ENCODE assay signal across 20 cellular contexts in the genomic region with DNA sequence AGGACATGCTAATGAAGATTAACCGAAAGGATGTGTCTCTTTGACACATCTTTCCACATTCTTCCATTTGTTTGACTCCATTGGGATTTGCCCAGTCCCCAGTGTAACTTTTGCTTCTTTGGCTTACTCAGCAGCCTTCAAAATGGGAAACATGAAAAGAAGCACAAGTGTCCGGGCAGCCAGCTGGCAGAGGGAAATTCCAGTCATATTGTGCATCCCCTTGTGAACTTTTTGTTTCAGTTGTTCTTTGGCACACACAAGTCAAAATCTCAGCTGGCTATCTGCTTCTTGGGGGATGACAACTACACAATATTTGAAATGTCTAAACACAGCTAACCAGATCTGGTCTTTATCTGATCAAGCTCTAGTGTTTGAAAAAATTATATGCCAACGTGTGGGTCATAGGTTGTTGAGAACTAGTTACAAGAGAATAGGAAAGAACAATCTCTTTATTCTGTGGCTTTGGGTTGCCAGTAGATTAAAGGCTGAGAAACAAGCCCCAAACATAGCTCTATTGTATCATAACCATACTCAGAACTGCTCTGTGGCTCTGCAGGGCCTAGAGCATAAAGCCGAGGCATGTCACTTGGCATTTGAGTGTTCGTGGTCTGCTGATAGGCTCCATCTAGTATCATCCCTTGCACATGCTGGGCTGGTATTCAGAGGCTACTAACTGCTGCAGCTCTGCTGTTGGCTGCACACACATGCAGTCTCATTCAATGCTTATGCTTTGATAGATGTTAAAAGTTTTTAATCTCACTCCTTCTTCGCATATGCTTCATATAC.
DNase-seq lines count a peak whose midpoint lies in the region; ATAC-seq and TF ChIP-seq lines count a peak whose summit lies in the region.
"Had no signal": no experiment of that assay in that cellular context is flagged by ENCODE, and none has a peak within 500 bp of the region (broad histone marks: within the 10 kb centered on the region; RNA-seq: fewer than 3 reads in every experiment).

No MANE protein-coding gene starts in this region.

- peaks cover 5% of the 10 kb centered on the region for H3K9me3 Mint-ChIP-seq in type B pancreatic cell
- H3K9me3 Mint-ChIP-seq: activated naive CD8-positive, alpha-beta T cell treated with anti-CD3 and anti-CD28 coated beads, Interleukin-2, amount 10 ng/mL, durations not matched to agents 7 days and 5 days had no signal

- H3K27ac Mint-ChIP-seq in type B pancreatic cell: no peak overlapping the region
- H3K27ac Mint-ChIP-seq: activated naive CD8-positive, alpha-beta T cell treated with anti-CD3 and anti-CD28 coated beads, Interleukin-2, amount 10 ng/mL, durations not matched to agents 7 days and 5 days; CD8-positive, alpha-beta memory T cell had no signal

- no peak overlapping the region for H3K9ac ChIP-seq in fibroblast of lung (ENCODE audit: insufficient read depth, low read length)

- H2AFZ ChIP-seq in fibroblast of lung (ENCODE audit: low read length): peak overlapping the region; percentile 41

- H3K27me3 ChIP-seq in fibroblast of lung (ENCODE audit: control insufficient read depth, insufficient read depth, low read length): no peaks in the 10 kb centered on the region
- H3K27me3 ChIP-seq in spleen (replicated peaks in 1 of 7): no peaks in the 10 kb centered on the region
- H3K27me3 ChIP-seq: left lung had no signal

- no peaks in the 10 kb centered on the region for H3K4me1 Mint-ChIP-seq in type B pancreatic cell (ENCODE audit: unreplicated experiment)
- H3K4me1 Mint-ChIP-seq: activated naive CD8-positive, alpha-beta T cell treated with anti-CD3 and anti-CD28 coated beads, Interleukin-2, amount 10 ng/mL, durations not matched to agents 7 days and 5 days; CD8-positive, alpha-beta memory T cell had no signal

- H3K27me3 Mint-ChIP-seq in type B pancreatic cell: no peaks in the 10 kb centered on the region
- H3K27me3 Mint-ChIP-seq: activated naive CD8-positive, alpha-beta T cell treated with anti-CD3 and anti-CD28 coated beads, Interleukin-2, amount 10 ng/mL, durations not matched to agents 7 days and 5 days had no signal

- DNase-seq in DMS53 (lab: John Stamatoyannopoulos, UW) (peak; percentile 24), DMS53 treated with DMSO at 0.1 percent for 48 hours (lab: John Stamatoyannopoulos, UW; ENCODE audit: unreplicated experiment) (no peak), fibroblast of lung (ENCODE audit: low read depth in 2 of 2) (no peak), spleen (no peak), lower leg skin (ENCODE audit: low spot score in 2 of 2) (no peak), type B pancreatic cell (ENCODE audit: extremely low spot score, unreplicated experiment) (no peak), KG1 (lab: John Stamatoyannopoulos, UW) (no peak)
- DNase-seq: activated CD4-positive, alpha-beta T cell treated with anti-CD3 and anti-CD28 coated beads for 1 hour; activated naive CD8-positive, alpha-beta T cell treated with anti-CD3 and anti-CD28 coated beads, Interleukin-2, amount 10 ng/mL, durations not matched to agents 7 days and 5 days; activated T-cell treated with anti-CD3 and anti-CD28 coated beads, Interleukin-2, amount 50 U/mL, for 1 hour; CD8-positive, alpha-beta memory T cell; erythroblast; GOT3; NCI-H1092; NCI-H345; PC-3 had no signal

- H3K4me3 Mint-ChIP-seq in type B pancreatic cell: no peak overlapping the region
- H3K4me3 Mint-ChIP-seq: activated naive CD8-positive, alpha-beta T cell treated with anti-CD3 and anti-CD28 coated beads, Interleukin-2, amount 10 ng/mL, durations not matched to agents 7 days and 5 days; CD8-positive, alpha-beta memory T cell had no signal

- intact Hi-C loops in spleen (cut with DNase I; ENCODE audit: low total_unique reads) (no loop called here), lower leg skin (cut with DNase I; ENCODE audit: low total_unique reads) (no loop called here)

- WGBS in spleen, 5 donors: 64 to 77% (median 73%) methylated on average over 6 of the region's 6 CpGs
- 60 to 64% methylated on average over 6 of the region's 6 CpGs for WGBS in lower leg skin, 2 donors

- no peaks in the 10 kb centered on the region for H3K4me1 ChIP-seq in fibroblast of lung (ENCODE audit: control insufficient read depth, extremely low read depth, insufficient read depth, low read length)
- peaks cover 0 to 15% (median 0%) of the 10 kb centered on the region in 6 donors for H3K4me1 ChIP-seq in spleen
- H3K4me1 ChIP-seq: left lung had no signal

- ATAC-seq in HG03442 (IDR thresholded peaks at IDR 0.05; ENCODE audit: unreplicated experiment): peak; percentile 66
- ATAC-seq: left lung, PC-3 had no signal

- H3K9me3 ChIP-seq in fibroblast of lung (ENCODE audit: control insufficient read depth, insufficient read depth, low read depth, low read length) (no peaks in the 10 kb centered on the region), spleen (no peaks in the 10 kb centered on the region)
- H3K9me3 ChIP-seq: left lung, thoracic aorta had no signal

- H3K79me2 ChIP-seq in fibroblast of lung (ENCODE audit: control insufficient read depth, insufficient read depth, low read length): no peaks in the 10 kb centered on the region

- TF ChIP-seq POLR2A in spleen (IDR thresholded peaks at IDR 0.05) (no peak), lower leg skin (IDR thresholded peaks at IDR 0.05) (no peak)

- H3K4me2 ChIP-seq in fibroblast of lung (ENCODE audit: extremely low read depth, insufficient read depth, low read length): no peak overlapping the region

- no peaks in the 10 kb centered on the region for H3K36me3 Mint-ChIP-seq in type B pancreatic cell
- H3K36me3 Mint-ChIP-seq: activated naive CD8-positive, alpha-beta T cell treated with anti-CD3 and anti-CD28 coated beads, Interleukin-2, amount 10 ng/mL, durations not matched to agents 7 days and 5 days; CD8-positive, alpha-beta memory T cell had no signal

- TF ChIP-seq CTCF in fibroblast of lung (conservative IDR thresholded peaks at IDR 0.05 in 1 of 2, IDR thresholded peaks at IDR 0.05 in 1 of 2; ENCODE audit: low read depth in 1 of 2, low read length in 2 of 2) (no peak), spleen (IDR thresholded peaks at IDR 0.05 in 8 of 11, conservative IDR thresholded peaks at IDR 0.05 in 3 of 11) (no peak), lower leg skin (IDR thresholded peaks at IDR 0.05) (no peak), type B pancreatic cell (conservative IDR thresholded peaks at IDR 0.05) (no peak)

- H3K27ac ChIP-seq in fibroblast of lung (ENCODE audit: insufficient read depth, low read length) (no peak overlapping the region), spleen (peak overlapping the region in 6 of 8 donors; percentile 8 to 39 (median 28))
- H3K27ac ChIP-seq: 22Rv1, thoracic aorta had no signal

- H4K20me1 ChIP-seq in fibroblast of lung (ENCODE audit: control insufficient read depth, extremely low read depth, insufficient read depth, low read length): no peaks in the 10 kb centered on the region

- H3K4me3 ChIP-seq in fibroblast of lung (replicated peaks in 1 of 4; ENCODE audit: control extremely low read depth in 1 of 4, insufficient read depth in 1 of 4, low read depth in 3 of 4, low read length in 4 of 4) (no peak overlapping the region), spleen (no peak overlapping the region), lower leg skin (ENCODE audit: low read depth, poor library complexity, severe bottlenecking) (no peak overlapping the region)
- H3K4me3 ChIP-seq: left lung, thoracic aorta had no signal

- H3K36me3 ChIP-seq in fibroblast of lung (ENCODE audit: control insufficient read depth, insufficient read depth, low read length) (no peaks in the 10 kb centered on the region), spleen (no peaks in the 10 kb centered on the region)
- H3K36me3 ChIP-seq: left lung, thoracic aorta had no signal
